In the genomic region with DNA sequence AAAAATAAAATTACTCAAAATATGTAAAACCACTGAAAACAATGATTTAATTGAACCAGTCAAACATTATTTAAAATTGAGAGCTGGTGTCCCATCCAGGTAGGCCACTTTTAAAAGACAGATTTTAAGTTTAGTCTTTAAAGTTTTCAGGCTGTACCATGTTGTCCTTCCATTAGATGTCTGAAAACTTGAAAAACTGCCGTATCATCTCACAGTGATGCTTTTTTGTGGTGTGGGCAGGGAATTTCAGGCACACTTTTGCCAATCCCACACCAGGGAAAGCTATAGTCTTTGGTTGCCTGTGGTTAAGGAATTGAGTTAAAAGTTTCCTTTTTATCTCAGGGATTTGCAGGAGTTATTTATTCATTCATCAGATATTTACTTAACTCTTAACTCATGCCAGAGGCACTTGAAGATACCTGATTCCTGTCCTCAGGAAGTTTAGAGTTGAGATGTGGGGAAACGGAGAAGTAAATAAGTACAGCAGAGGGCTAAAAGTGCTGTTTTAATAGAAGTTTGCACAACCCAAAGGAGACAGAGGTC, we compare ENCODE assay signal across 15 cellular contexts. TPM values are rescaled to one million over a fixed set of nuclear protein-coding genes. Genes with fewer than 3 reads are reported as not detected.
A peak's percentile ranks its signal among the peaks of the same experiment; 100 is the strongest.
DNase-seq lines count a peak whose midpoint lies in the region; ATAC-seq and TF ChIP-seq lines count a peak whose summit lies in the region.
"Had no signal": no experiment of that assay in that cellular context is flagged by ENCODE, and none has a peak within 500 bp of the region (broad histone marks: within the 10 kb centered on the region; RNA-seq: fewer than 3 reads in every experiment).

No MANE protein-coding gene starts in this region.

- no peak overlapping the region for H3K4me3 ChIP-seq in CD8-positive, alpha-beta memory T cell (ENCODE audit: low read length)
- peak overlapping the region; percentile 28 for H3K4me3 ChIP-seq in Loucy (ENCODE audit: low read length, poor library complexity, severe bottlenecking)
- peak overlapping the region in 1 of 2 experiments; percentile 13 for H3K4me3 ChIP-seq in neutrophil (ENCODE audit: low read depth in 1 of 2, low read length in 1 of 2)
- H3K4me3 ChIP-seq in left lung, result no peak overlapping the region
- H3K4me3 ChIP-seq: skin epidermis had no signal

- POLR2A ChIA-PET in CD8-positive, alpha-beta memory T cell (lab: Charles Lee), result no interaction called here
- POLR2A ChIA-PET in activated CD4-positive, alpha-beta T cell treated with anti-CD3 and anti-CD28 coated beads for 36 hours (lab: Charles Lee), result interaction anchor here (0.5 kb wide), 1 partner anchor 395 kb away, joined by 3 read pairs; no protein-coding TSS in a partner anchor

- peaks cover 39% of the 10 kb centered on the region for H3K79me2 ChIP-seq in Loucy (ENCODE audit: insufficient read depth, low read length)

- peaks cover 9% of the 10 kb centered on the region; the same call in 1 of the 2 replicates for H3F3A ChIP-seq in Loucy (ENCODE audit: low read depth)

- H3K9ac ChIP-seq in Loucy (ENCODE audit: low read depth, low read length, poor library complexity, severe bottlenecking), result peak overlapping the region; percentile 24

- H4K20me1 ChIP-seq in Loucy (ENCODE audit: insufficient read depth, low read length, poor library complexity, severe bottlenecking), result peaks cover 35% of the 10 kb centered on the region

- no peak overlapping the region for H2AFZ ChIP-seq in Loucy (ENCODE audit: low read length)

- H3K4me1 ChIP-seq in CD8-positive, alpha-beta memory T cell (ENCODE audit: insufficient read depth, low read length), result peaks cover 38% of the 10 kb centered on the region
- H3K4me1 ChIP-seq in Loucy (ENCODE audit: insufficient read depth, low read length, poor library complexity, severe bottlenecking) (peaks cover 35% of the 10 kb centered on the region), neutrophil (ENCODE audit: control insufficient read depth in 1 of 2, insufficient read depth in 1 of 2, low read depth in 1 of 2, low read length in 1 of 2) (peaks cover 51 to 53% of the 10 kb centered on the region in 2 experiments), left lung (peaks cover 14 to 61% of the 10 kb centered on the region in 2 donors)

- H3K4me3 Mint-ChIP-seq in CD8-positive, alpha-beta memory T cell, result peak overlapping the region in 6 of 7 donors; percentile 11 to 74 (median 60)
- peak overlapping the region; percentile 37 for H3K4me3 Mint-ChIP-seq in central memory CD8-positive, alpha-beta T cell
- H3K4me3 Mint-ChIP-seq in activated CD4-positive, alpha-beta T cell treated with anti-CD3 and anti-CD28 coated beads for 36 hours, result no peak overlapping the region

- peaks cover 60 to 75% (median 67%) of the 10 kb centered on the region in 3 donors for H3K4me1 Mint-ChIP-seq in CD8-positive, alpha-beta memory T cell
- H3K4me1 Mint-ChIP-seq in central memory CD8-positive, alpha-beta T cell, result peaks cover 61% of the 10 kb centered on the region
- peaks cover 41% of the 10 kb centered on the region for H3K4me1 Mint-ChIP-seq in activated CD4-positive, alpha-beta T cell treated with anti-CD3 and anti-CD28 coated beads for 36 hours

- H3K9me3 ChIP-seq in CD8-positive, alpha-beta memory T cell (ENCODE audit: low read length), result no peaks in the 10 kb centered on the region
- H3K9me3 ChIP-seq in Loucy (ENCODE audit: insufficient read depth, low read depth, low read length), result no peaks in the 10 kb centered on the region
- no peaks in the 10 kb centered on the region for H3K9me3 ChIP-seq in neutrophil
- H3K9me3 ChIP-seq in left lung, result no peaks in the 10 kb centered on the region

- H3K27me3 Mint-ChIP-seq in CD8-positive, alpha-beta memory T cell, result peaks cover 0 to 2% of the 10 kb centered on the region in 2 donors
- H3K27me3 Mint-ChIP-seq in central memory CD8-positive, alpha-beta T cell, result no peaks in the 10 kb centered on the region
- no peaks in the 10 kb centered on the region for H3K27me3 Mint-ChIP-seq in activated CD4-positive, alpha-beta T cell treated with anti-CD3 and anti-CD28 coated beads for 36 hours
- H3K27me3 Mint-ChIP-seq: naive thymus-derived CD4-positive, alpha-beta T cell had no signal

- DNase-seq in CD8-positive, alpha-beta memory T cell, result no peak
- DNase-seq in central memory CD8-positive, alpha-beta T cell (ENCODE audit: low spot score in 2 of 2), result no peak
- no peak for DNase-seq in activated CD4-positive, alpha-beta T cell treated with anti-CD3 and anti-CD28 coated beads for 36 hours
- DNase-seq in left lung (no peak), dedifferentiated amniotic fluid mesenchymal stem cell (ENCODE audit: extremely low spot score) (no peak)
- DNase-seq: anterior cingulate cortex; effector CD8-positive, alpha-beta T cell; left cardiac atrium; naive thymus-derived CD4-positive, alpha-beta T cell; NCI-H1417 treated with DMSO at 0.1 percent for 48 hours; NCI-H510A had no signal

- H3K27me3 ChIP-seq in CD8-positive, alpha-beta memory T cell (ENCODE audit: insufficient read depth, low read length, poor library complexity, severe bottlenecking), result no peaks in the 10 kb centered on the region
- H3K27me3 ChIP-seq in Loucy (ENCODE audit: insufficient read depth, low read length, poor library complexity, severe bottlenecking), result no peaks in the 10 kb centered on the region
- peaks cover 17% of the 10 kb centered on the region for H3K27me3 ChIP-seq in neutrophil
- peaks cover 0 to 7% of the 10 kb centered on the region in 2 donors for H3K27me3 ChIP-seq in left lung

- CTCF ChIA-PET in CD8-positive, alpha-beta memory T cell (lab: Charles Lee), result no interaction called here
- CTCF ChIA-PET in activated CD4-positive, alpha-beta T cell treated with anti-CD3 and anti-CD28 coated beads for 36 hours (lab: Charles Lee), result interaction anchor here (0.6 kb wide), 1 partner anchor 1163 kb away, joined by 3 read pairs; no protein-coding TSS in a partner anchor

- peak overlapping the region in 2 of 8 donors; percentile 8 to 87 for H3K27ac Mint-ChIP-seq in CD8-positive, alpha-beta memory T cell
- peak overlapping the region; percentile 67 for H3K27ac Mint-ChIP-seq in central memory CD8-positive, alpha-beta T cell (ENCODE audit: low read depth)
- no peak overlapping the region for H3K27ac Mint-ChIP-seq in activated CD4-positive, alpha-beta T cell treated with anti-CD3 and anti-CD28 coated beads for 36 hours

- H3K36me3 Mint-ChIP-seq in CD8-positive, alpha-beta memory T cell, result peaks cover 3 to 11% (median 4%) of the 10 kb centered on the region in 3 donors
- H3K36me3 Mint-ChIP-seq in central memory CD8-positive, alpha-beta T cell (ENCODE audit: insufficient read depth), result peaks cover 12% of the 10 kb centered on the region
- peaks cover 4% of the 10 kb centered on the region for H3K36me3 Mint-ChIP-seq in activated CD4-positive, alpha-beta T cell treated with anti-CD3 and anti-CD28 coated beads for 36 hours (ENCODE audit: low read depth)

- no peak overlapping the region for H3K27ac ChIP-seq in CD8-positive, alpha-beta memory T cell (ENCODE audit: low read depth, low read length)
- H3K27ac ChIP-seq in neutrophil (peak overlapping the region; percentile 80), left lung (peak overlapping the region in 1 of 2 donors; percentile 9)
- H3K27ac ChIP-seq: RWPE1 had no signal

- ATAC-seq in central memory CD8-positive, alpha-beta T cell (replicated peaks; ENCODE audit: extremely low read depth, poor library complexity, severe bottlenecking), result no peak
- ATAC-seq in activated CD4-positive, alpha-beta T cell treated with anti-CD3 and anti-CD28 coated beads for 36 hours, result no peak
- ATAC-seq in left lung, result no peak
- ATAC-seq: left cardiac atrium; naive thymus-derived CD4-positive, alpha-beta T cell had no signal

- no peaks in the 10 kb centered on the region for H3K9me3 Mint-ChIP-seq in CD8-positive, alpha-beta memory T cell
- no peaks in the 10 kb centered on the region for H3K9me3 Mint-ChIP-seq in central memory CD8-positive, alpha-beta T cell
- H3K9me3 Mint-ChIP-seq in activated CD4-positive, alpha-beta T cell treated with anti-CD3 and anti-CD28 coated beads for 36 hours (ENCODE audit: low read depth), result no peaks in the 10 kb centered on the region

- intact Hi-C loops in activated CD4-positive, alpha-beta T cell treated with anti-CD3 and anti-CD28 coated beads for 36 hours (cut with DNase I, micrococcal nuclease), result no loop called here
- intact Hi-C loops in left lung (cut with DNase I), result no loop called here

- H3K9me2 ChIP-seq in Loucy (replicated peaks; ENCODE audit: low read depth, low read length), result no peaks in the 10 kb centered on the region

- no peaks in the 10 kb centered on the region for H3K36me3 ChIP-seq in CD8-positive, alpha-beta memory T cell (ENCODE audit: insufficient read depth, low read length)
- no peaks in the 10 kb centered on the region for H3K36me3 ChIP-seq in Loucy (ENCODE audit: insufficient read depth, low read length)
- H3K36me3 ChIP-seq in neutrophil, result no peaks in the 10 kb centered on the region
- H3K36me3 ChIP-seq in left lung, result no peaks in the 10 kb centered on the region

- TF ChIP-seq CTCF in Loucy (conservative IDR thresholded peaks at IDR 0.05; ENCODE audit: low read length), result no peak
- no peak for TF ChIP-seq CTCF in neutrophil (IDR thresholded peaks at IDR 0.05)
- TF ChIP-seq CTCF in left lung (IDR thresholded peaks at IDR 0.05), result no peak

- peak overlapping the region; percentile 91 for H3K4me2 ChIP-seq in Loucy (ENCODE audit: low read depth, low read length, poor library complexity, severe bottlenecking)

RNA-seq across cellular contexts. Expression of gene SNTB2, which starts 3.2 kb away (rescaled TPM):
- total RNA-seq in CD8-positive, alpha-beta memory T cell, result 10 to 100 TPM; 13.6 to 14.9 TPM
- 28.2 TPM for polyA plus RNA-seq in CD8-positive, alpha-beta memory T cell
- total RNA-seq in activated CD4-positive, alpha-beta T cell treated with anti-CD3 and anti-CD28 coated beads for 36 hours, result 10 to 100 TPM; 15.7 to 17.2 TPM
- 10 to 100 TPM; 38.4 to 47.3 TPM for total RNA-seq in left lung

RNA-seq across cellular contexts. Expression of gene UTP4, which starts 57.7 kb away (rescaled TPM):
- total RNA-seq in CD8-positive, alpha-beta memory T cell, result 100 to 1,000 TPM; 150 to 155 TPM
- polyA plus RNA-seq in CD8-positive, alpha-beta memory T cell, result 59.0 TPM
- total RNA-seq in activated CD4-positive, alpha-beta T cell treated with anti-CD3 and anti-CD28 coated beads for 36 hours, result 100 to 1,000 TPM; 102 to 119 TPM
- total RNA-seq in left lung, result 10 to 100 TPM; 24.7 to 45.5 TPM

RNA-seq across cellular contexts. Expression of gene CHTF8, which starts 57.7 kb away (rescaled TPM):
- 100 to 1,000 TPM; 141 to 149 TPM for total RNA-seq in CD8-positive, alpha-beta memory T cell
- polyA plus RNA-seq in CD8-positive, alpha-beta memory T cell, result 181 TPM
- total RNA-seq in activated CD4-positive, alpha-beta T cell treated with anti-CD3 and anti-CD28 coated beads for 36 hours, result 100 to 1,000 TPM; 153 to 194 TPM
- total RNA-seq in left lung, result 10 to 100 TPM; 93.4 to 94.1 TPM
